In the genomic region with DNA sequence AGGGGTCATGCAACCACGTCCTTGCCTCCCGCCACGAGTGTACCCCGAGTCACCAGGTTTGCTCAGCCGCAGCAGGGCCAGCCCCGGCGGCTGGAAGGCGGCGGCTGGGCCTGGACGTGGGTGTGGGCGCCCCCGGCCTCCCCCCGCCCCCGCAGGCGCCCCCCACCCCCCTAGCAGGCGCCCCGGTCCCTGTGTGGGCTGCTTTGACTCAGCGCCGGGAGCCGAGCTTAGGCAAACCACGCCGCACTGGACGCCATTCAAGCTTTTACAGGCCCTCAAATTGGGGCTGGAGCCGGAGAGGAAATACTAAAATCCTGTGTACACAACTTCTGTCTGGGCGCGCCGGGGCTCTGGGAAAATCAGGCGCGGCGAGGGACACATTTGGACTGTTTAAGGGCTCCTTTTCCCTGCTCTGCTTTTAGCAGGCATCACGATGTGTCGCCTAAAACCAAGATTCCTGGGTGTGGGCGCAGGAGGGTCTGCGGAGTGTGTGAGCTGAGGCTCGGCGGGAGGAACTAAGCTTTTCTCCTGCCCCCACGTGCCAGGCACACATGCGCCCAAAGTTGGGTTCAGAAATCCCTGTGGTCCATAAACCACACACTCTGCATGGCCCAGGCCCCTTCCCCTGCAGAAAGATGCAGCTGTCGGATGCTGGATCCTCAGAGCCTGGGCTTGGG, we compare ENCODE assay signal across 1 cellular context.
TF ChIP-seq lines count a peak whose summit lies in the region.

No MANE protein-coding gene starts in this region.

TF ChIP-seq in GM23338, 12 proteins besides CTCF, POLR2A, EP300 and RAD21 (continued from another document):
- TF ChIP-seq EZH2 (IDR thresholded peaks at IDR 0.05; ENCODE audit: low read depth, unreplicated experiment): no peak
- TF ChIP-seq, protein P1, sequence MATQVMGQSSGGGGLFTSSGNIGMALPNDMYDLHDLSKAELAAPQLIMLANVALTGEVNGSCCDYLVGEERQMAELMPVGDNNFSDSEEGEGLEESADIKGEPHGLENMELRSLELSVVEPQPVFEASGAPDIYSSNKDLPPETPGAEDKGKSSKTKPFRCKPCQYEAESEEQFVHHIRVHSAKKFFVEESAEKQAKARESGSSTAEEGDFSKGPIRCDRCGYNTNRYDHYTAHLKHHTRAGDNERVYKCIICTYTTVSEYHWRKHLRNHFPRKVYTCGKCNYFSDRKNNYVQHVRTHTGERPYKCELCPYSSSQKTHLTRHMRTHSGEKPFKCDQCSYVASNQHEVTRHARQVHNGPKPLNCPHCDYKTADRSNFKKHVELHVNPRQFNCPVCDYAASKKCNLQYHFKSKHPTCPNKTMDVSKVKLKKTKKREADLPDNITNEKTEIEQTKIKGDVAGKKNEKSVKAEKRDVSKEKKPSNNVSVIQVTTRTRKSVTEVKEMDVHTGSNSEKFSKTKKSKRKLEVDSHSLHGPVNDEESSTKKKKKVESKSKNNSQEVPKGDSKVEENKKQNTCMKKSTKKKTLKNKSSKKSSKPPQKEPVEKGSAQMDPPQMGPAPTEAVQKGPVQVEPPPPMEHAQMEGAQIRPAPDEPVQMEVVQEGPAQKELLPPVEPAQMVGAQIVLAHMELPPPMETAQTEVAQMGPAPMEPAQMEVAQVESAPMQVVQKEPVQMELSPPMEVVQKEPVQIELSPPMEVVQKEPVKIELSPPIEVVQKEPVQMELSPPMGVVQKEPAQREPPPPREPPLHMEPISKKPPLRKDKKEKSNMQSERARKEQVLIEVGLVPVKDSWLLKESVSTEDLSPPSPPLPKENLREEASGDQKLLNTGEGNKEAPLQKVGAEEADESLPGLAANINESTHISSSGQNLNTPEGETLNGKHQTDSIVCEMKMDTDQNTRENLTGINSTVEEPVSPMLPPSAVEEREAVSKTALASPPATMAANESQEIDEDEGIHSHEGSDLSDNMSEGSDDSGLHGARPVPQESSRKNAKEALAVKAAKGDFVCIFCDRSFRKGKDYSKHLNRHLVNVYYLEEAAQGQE (IDR thresholded peaks at IDR 0.05; ENCODE audit: unreplicated experiment): no peak
- TF ChIP-seq ZNF114 (CRISPR knock-in tag; IDR thresholded peaks at IDR 0.05): no peak
- no peak for TF ChIP-seq STAT1 (IDR thresholded peaks at IDR 0.05; ENCODE audit: unreplicated experiment)
- no peak for TF ChIP-seq POLR2AphosphoS5 (IDR thresholded peaks at IDR 0.05; ENCODE audit: low read depth)
- TF ChIP-seq NANOG (IDR thresholded peaks at IDR 0.05; ENCODE audit: borderline replicate concordance): no peak
